9 cellular contexts compared by ENCODE assay signal in genomic region chr20:18080836-18081235, GRCh38. TPM values are rescaled to one million over a fixed set of nuclear protein-coding genes. Genes with fewer than 3 reads are reported as not detected.
"Had no signal": no experiment of that assay in that cellular context is flagged by ENCODE, and none has a peak within 500 bp of the region (broad histone marks: within the 10 kb centered on the region; RNA-seq: fewer than 3 reads in every experiment).

No MANE protein-coding gene starts in this region.

RNA-seq across cellular contexts. Expression of gene OVOL2, which starts 23.1 kb away (rescaled TPM):
- total RNA-seq: left cardiac atrium; left ventricle myocardium inferior; left ventricle myocardium superior; lung microvascular endothelial cell; mesenteric fat pad; mononuclear cell; myocyte; naive thymus-derived CD4-positive, alpha-beta T cell had no signal
- polyA plus RNA-seq: immature natural killer cell; naive thymus-derived CD4-positive, alpha-beta T cell had no signal
